ENCODE assay signal across 1 cellular context in the genomic region with DNA sequence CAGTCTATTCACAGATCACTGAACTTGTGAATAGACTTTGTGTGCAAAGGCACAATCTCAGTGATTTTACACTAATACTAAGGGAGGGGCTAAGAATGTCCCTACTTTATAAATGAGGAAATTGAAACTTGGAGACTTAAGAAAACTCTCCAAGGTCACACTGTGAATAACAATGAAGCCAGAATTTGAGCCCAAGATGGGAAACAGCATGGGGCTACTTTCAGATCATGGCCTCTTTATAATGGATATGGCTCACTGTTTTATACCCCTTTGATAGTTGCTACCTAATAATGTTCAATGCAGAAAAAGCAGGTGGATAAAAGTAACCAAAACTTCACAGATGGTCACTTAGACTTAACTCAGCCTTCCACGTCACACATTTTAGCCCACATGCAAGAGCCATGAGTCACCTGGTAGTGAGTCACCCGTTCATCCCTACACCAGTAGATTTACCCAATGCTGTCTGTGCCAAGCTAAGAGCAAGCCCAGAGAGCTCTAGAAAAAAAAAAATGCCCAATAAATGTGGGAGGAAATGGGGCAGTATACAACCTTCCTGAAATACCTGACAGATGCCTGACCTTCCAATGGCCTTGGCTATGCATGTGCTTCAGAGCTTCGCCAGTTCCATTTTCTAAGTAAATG.
TF ChIP-seq lines count a peak whose summit lies in the region.

No MANE protein-coding gene starts in this region.

TF ChIP-seq in IMR-90, 13 proteins besides CTCF, POLR2A, EP300 and RAD21 (continued from another document):
- TF ChIP-seq MAFK (IDR thresholded peaks at IDR 0.05; ENCODE audit: low read depth, low read length) (no peak), CHD1 (IDR thresholded peaks at IDR 0.05; ENCODE audit: low read depth, low read length) (no peak), RCOR1 (IDR thresholded peaks at IDR 0.05; ENCODE audit: insufficient replicate concordance, low read length) (no peak), MAZ (IDR thresholded peaks at IDR 0.05; ENCODE audit: borderline replicate concordance, low read depth, low read length) (no peak), SMC3 (IDR thresholded peaks at IDR 0.05; ENCODE audit: low read depth, low read length) (no peak)
- TF ChIP-seq, protein P1, sequence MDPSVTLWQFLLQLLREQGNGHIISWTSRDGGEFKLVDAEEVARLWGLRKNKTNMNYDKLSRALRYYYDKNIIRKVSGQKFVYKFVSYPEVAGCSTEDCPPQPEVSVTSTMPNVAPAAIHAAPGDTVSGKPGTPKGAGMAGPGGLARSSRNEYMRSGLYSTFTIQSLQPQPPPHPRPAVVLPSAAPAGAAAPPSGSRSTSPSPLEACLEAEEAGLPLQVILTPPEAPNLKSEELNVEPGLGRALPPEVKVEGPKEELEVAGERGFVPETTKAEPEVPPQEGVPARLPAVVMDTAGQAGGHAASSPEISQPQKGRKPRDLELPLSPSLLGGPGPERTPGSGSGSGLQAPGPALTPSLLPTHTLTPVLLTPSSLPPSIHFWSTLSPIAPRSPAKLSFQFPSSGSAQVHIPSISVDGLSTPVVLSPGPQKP (IDR thresholded peaks at IDR 0.05; ENCODE audit: borderline replicate concordance, low read depth, low read length): no peak
- TF ChIP-seq, protein P2, sequence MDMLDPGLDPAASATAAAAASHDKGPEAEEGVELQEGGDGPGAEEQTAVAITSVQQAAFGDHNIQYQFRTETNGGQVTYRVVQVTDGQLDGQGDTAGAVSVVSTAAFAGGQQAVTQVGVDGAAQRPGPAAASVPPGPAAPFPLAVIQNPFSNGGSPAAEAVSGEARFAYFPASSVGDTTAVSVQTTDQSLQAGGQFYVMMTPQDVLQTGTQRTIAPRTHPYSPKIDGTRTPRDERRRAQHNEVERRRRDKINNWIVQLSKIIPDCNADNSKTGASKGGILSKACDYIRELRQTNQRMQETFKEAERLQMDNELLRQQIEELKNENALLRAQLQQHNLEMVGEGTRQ (IDR thresholded peaks at IDR 0.05; ENCODE audit: low read depth, low read length): no peak
TF ChIP-seq in IMR-90: peak in this region for 0.
